ENCODE assay signal across 18 cellular contexts in genomic region chr1:225602590-225603206, GRCh38. TPM values are rescaled to one million over a fixed set of nuclear protein-coding genes. Genes with fewer than 3 reads are reported as not detected.
DNase-seq lines count a peak whose midpoint lies in the region; ATAC-seq, FAIRE-seq and TF ChIP-seq lines count a peak whose summit lies in the region.
"Had no signal": no experiment of that assay in that cellular context is flagged by ENCODE, and none has a peak within 500 bp of the region (broad histone marks: within the 10 kb centered on the region; RNA-seq: fewer than 3 reads in every experiment).

No MANE protein-coding gene starts in this region.

- peak overlapping the region; percentile 39 for H3K27ac ChIP-seq in endothelial cell of umbilical vein (ENCODE audit: insufficient read depth, low read depth, low read length)
- peak overlapping the region; percentile 69 for H3K27ac ChIP-seq in psoas muscle

- H3K27me3 ChIP-seq in endothelial cell of umbilical vein (ENCODE audit: control insufficient read depth in 2 of 2, insufficient read depth in 2 of 2, low read length in 2 of 2), result no peaks in the 10 kb centered on the region
- no peaks in the 10 kb centered on the region for H3K27me3 ChIP-seq in psoas muscle (ENCODE audit: insufficient read depth in 3 of 3, low read length in 2 of 3)

- no peak overlapping the region for H3K4me3 ChIP-seq in endothelial cell of umbilical vein (replicated peaks in 1 of 3; ENCODE audit: insufficient read depth in 1 of 3, low read depth in 1 of 3, low read length in 3 of 3)
- H3K4me3 ChIP-seq in psoas muscle, result peak overlapping the region; percentile 46

- no peak for FAIRE-seq in endothelial cell of umbilical vein (lab: Jason Lieb, UNC)

- in situ Hi-C loops in G401 (cut with HindIII; ENCODE audit: low sequenced_read_pairs), result no loop called here
- in situ Hi-C loops in KBM-7 (cut with MboI; ENCODE audit: low pct_unique_long_range_greater_than_20kb, low sequenced_read_pairs), result no loop called here

- WGBS in psoas muscle, 3 donors, result 29 to 44% (median 33%) methylated on average over 1 of the region's 1 CpG

- no peaks in the 10 kb centered on the region for H3K9me1 ChIP-seq in endothelial cell of umbilical vein (replicated peaks; ENCODE audit: control insufficient read depth, extremely low read depth, insufficient read depth, low read length)

- peak overlapping the region; percentile 33 for H3K9ac ChIP-seq in endothelial cell of umbilical vein (replicated peaks; ENCODE audit: extremely low read depth, insufficient read depth, low read length)

- POLR2A ChIA-PET in endothelial cell of umbilical vein (lab: Charles Lee), result no interaction called here
- POLR2A ChIA-PET in naive thymus-derived CD8-positive, alpha-beta T cell (lab: Charles Lee), result no interaction called here

- TF ChIP-seq CTCF in Calu3 (IDR thresholded peaks at IDR 0.05; ENCODE audit: unreplicated experiment) (no peak), endothelial cell of umbilical vein (IDR thresholded peaks at IDR 0.05; ENCODE audit: extremely low read depth in 1 of 2, insufficient read depth in 1 of 2, low read depth in 1 of 2, low read length in 2 of 2) (no peak), psoas muscle (IDR thresholded peaks at IDR 0.05) (no peak)

- no peaks in the 10 kb centered on the region for H3K9me3 ChIP-seq in endothelial cell of umbilical vein (replicated peaks; ENCODE audit: control insufficient read depth, insufficient read depth, low read length)
- no peaks in the 10 kb centered on the region for H3K9me3 ChIP-seq in psoas muscle
- H3K9me3 ChIP-seq: thoracic aorta had no signal

- intact Hi-C loops in Calu3 (cut with micrococcal nuclease; ENCODE audit: unreplicated experiment) (loop anchor here (2.0 to 5.0 kb wide), 3 partner anchors 50 to 170 kb away; partner anchors contain the start of gene ENAH), endothelial cell of umbilical vein (cut with micrococcal nuclease) (loop anchor here (1.0 to 2.0 kb wide), 2 partner anchors 52 to 170 kb away; no protein-coding TSS in a partner anchor), psoas muscle (cut with DNase I) (no loop called here)

- H3K4me1 ChIP-seq in endothelial cell of umbilical vein (ENCODE audit: control insufficient read depth, extremely low read depth, insufficient read depth, low read length), result peaks cover 27% of the 10 kb centered on the region
- H3K4me1 ChIP-seq in psoas muscle, result peaks cover 34% of the 10 kb centered on the region

- dilution Hi-C loops in endothelial cell of umbilical vein (cut with MboI; ENCODE audit: extremely low pct_ligation_motif_present, low sequenced_read_pairs), result no loop called here

- H3K9me3 Mint-ChIP-seq in Calu3 (ENCODE audit: low read depth, unreplicated experiment), result peaks cover 6% of the 10 kb centered on the region
- H3K9me3 Mint-ChIP-seq in naive thymus-derived CD8-positive, alpha-beta T cell, result peaks cover 0 to 6% (median 0%) of the 10 kb centered on the region in 9 donors
- H3K9me3 Mint-ChIP-seq: central memory CD8-positive, alpha-beta T cell; T-helper 2 cell treated with Interferon-gamma antibody and Interleukin-4, amounts not matched to agents 5 μg/mL and 100 μg/mL, for 36 hours had no signal

- H2AFZ ChIP-seq in endothelial cell of umbilical vein (ENCODE audit: low read depth, low read length), result no peak overlapping the region

- peak overlapping the region; percentile 25 for H3K4me3 Mint-ChIP-seq in Calu3 (ENCODE audit: low read depth, unreplicated experiment)
- H3K4me3 Mint-ChIP-seq in naive thymus-derived CD8-positive, alpha-beta T cell, result no peak overlapping the region
- H3K4me3 Mint-ChIP-seq: activated CD4-positive, alpha-beta T cell treated with anti-CD3 and anti-CD28 coated beads for 36 hours; activated naive CD4-positive, alpha-beta T cell treated with anti-CD3 and anti-CD28 coated beads, Interleukin-2, amount 50 U/mL, for 24 hours; central memory CD8-positive, alpha-beta T cell; naive B cell; T-helper 2 cell treated with Interferon-gamma antibody and Interleukin-4, amounts not matched to agents 5 μg/mL and 100 μg/mL, for 36 hours had no signal

- no peaks in the 10 kb centered on the region for H3K36me3 Mint-ChIP-seq in Calu3 (ENCODE audit: insufficient read depth, unreplicated experiment)
- no peaks in the 10 kb centered on the region for H3K36me3 Mint-ChIP-seq in naive thymus-derived CD8-positive, alpha-beta T cell

- no peaks in the 10 kb centered on the region for H4K20me1 ChIP-seq in endothelial cell of umbilical vein (replicated peaks; ENCODE audit: control insufficient read depth, extremely low read depth, insufficient read depth, low read length)

- DNase-seq in Calu3 (no peak), NAMALWA (ENCODE audit: low spot score) (peak; percentile 35), endothelial cell of umbilical vein (ENCODE audit: low read depth, low spot score) (peak; percentile 68), psoas muscle (no peak), G401 (ENCODE audit: low spot score) (no peak), KBM-7 (no peak)
- DNase-seq in naive thymus-derived CD8-positive, alpha-beta T cell, result no peak
- DNase-seq in stimulated activated CD4-positive, alpha-beta T cell treated with anti-CD3 and anti-CD28 coated beads, Interleukin-4, amount 100 ng/mL, for 24 hours, result no peak
- DNase-seq: activated CD4-positive, alpha-beta T cell treated with anti-CD3 and anti-CD28 coated beads for 36 hours; AML-193; DMS79; GOT3; naive B cell; stimulated activated CD8-positive, alpha-beta memory T cell treated with anti-CD3 and anti-CD28 coated beads, Interleukin-4, amount 100 ng/mL, for 48 hours had no signal

- BruUV-seq in Calu3 (replicated peaks; lab: Mats Ljungman, UMichigan) (no TSS peak), endothelial cell of umbilical vein (replicated peaks; lab: Mats Ljungman, UMichigan) (no TSS peak)

- peaks cover 70% of the 10 kb centered on the region for H3K4me1 Mint-ChIP-seq in Calu3 (ENCODE audit: low read depth, unreplicated experiment)
- no peaks in the 10 kb centered on the region for H3K4me1 Mint-ChIP-seq in naive thymus-derived CD8-positive, alpha-beta T cell
- H3K4me1 Mint-ChIP-seq: activated CD4-positive, alpha-beta T cell treated with anti-CD3 and anti-CD28 coated beads for 36 hours; activated naive CD4-positive, alpha-beta T cell treated with anti-CD3 and anti-CD28 coated beads, Interleukin-2, amount 50 U/mL, for 24 hours; central memory CD8-positive, alpha-beta T cell had no signal

- H3K27ac Mint-ChIP-seq in Calu3 (ENCODE audit: unreplicated experiment), result peak overlapping the region; percentile 34
- H3K27ac Mint-ChIP-seq in naive thymus-derived CD8-positive, alpha-beta T cell, result no peak overlapping the region
- H3K27ac Mint-ChIP-seq: activated CD4-positive, alpha-beta T cell treated with anti-CD3 and anti-CD28 coated beads for 36 hours; activated naive CD4-positive, alpha-beta T cell treated with anti-CD3 and anti-CD28 coated beads, Interleukin-2, amount 50 U/mL, for 24 hours; naive B cell; T-helper 2 cell treated with Interferon-gamma antibody and Interleukin-4, amounts not matched to agents 5 μg/mL and 100 μg/mL, for 36 hours had no signal

- ATAC-seq in psoas muscle, result peak in 1 of 4 donors; percentile 40
- ATAC-seq in naive thymus-derived CD8-positive, alpha-beta T cell, result no peak
- ATAC-seq: activated CD4-positive, alpha-beta T cell treated with anti-CD3 and anti-CD28 coated beads for 36 hours had no signal

- TF ChIP-seq POLR2A in endothelial cell of umbilical vein (IDR thresholded peaks at IDR 0.05; ENCODE audit: low read depth, low read length), result no peak

- no peaks in the 10 kb centered on the region for H3K27me3 Mint-ChIP-seq in Calu3 (ENCODE audit: unreplicated experiment)
- H3K27me3 Mint-ChIP-seq in naive thymus-derived CD8-positive, alpha-beta T cell, result peaks cover 0 to 3% (median 0%) of the 10 kb centered on the region in 5 donors
- H3K27me3 Mint-ChIP-seq: activated CD4-positive, alpha-beta T cell treated with anti-CD3 and anti-CD28 coated beads for 36 hours; activated naive CD4-positive, alpha-beta T cell treated with anti-CD3 and anti-CD28 coated beads, Interleukin-2, amount 50 U/mL, for 24 hours; central memory CD8-positive, alpha-beta T cell; naive B cell had no signal

- H3K36me3 ChIP-seq in endothelial cell of umbilical vein (ENCODE audit: control insufficient read depth in 2 of 2, extremely low read depth in 1 of 2, insufficient read depth in 2 of 2, low read length in 2 of 2) (no peaks in the 10 kb centered on the region), psoas muscle (ENCODE audit: insufficient read depth in 1 of 2, low read depth in 1 of 2) (no peaks in the 10 kb centered on the region)
- H3K36me3 ChIP-seq: thoracic aorta had no signal

- peaks cover 50% of the 10 kb centered on the region for H3K79me2 ChIP-seq in endothelial cell of umbilical vein (ENCODE audit: control insufficient read depth, insufficient read depth, low read length)

- CTCF ChIA-PET in Calu3 (lab: Charles Lee), result interaction anchor here (1.2 kb wide), 1 partner anchor 15 kb away, joined by 3 read pairs; no protein-coding TSS in a partner anchor
- CTCF ChIA-PET in endothelial cell of umbilical vein (lab: Charles Lee), result interaction anchor here (1.3 to 2.9 kb wide), 5 partner anchors 20 to 170 kb away, joined by 3 to 17 read pairs (median 4); no protein-coding TSS in a partner anchor

- H3K4me2 ChIP-seq in endothelial cell of umbilical vein (ENCODE audit: insufficient read depth, low read length), result peak overlapping the region; percentile 75

TF ChIP-seq in endothelial cell of umbilical vein, 7 proteins besides CTCF, POLR2A, EP300 and RAD21 (continues in another document):
- TF ChIP-seq POLR2AphosphoS5 (IDR thresholded peaks at IDR 0.05; ENCODE audit: insufficient read depth, low read depth, low read length) (no peak), FOS (IDR thresholded peaks at IDR 0.05; ENCODE audit: borderline replicate concordance, insufficient read depth, low read length) (peak; percentile 11), JUN (IDR thresholded peaks at IDR 0.05; ENCODE audit: borderline replicate concordance, insufficient read depth, insufficient read length, low read depth) (peak; percentile 57)

RNA-seq across cellular contexts. Expression of gene ENAH, which starts 50.2 kb away (rescaled TPM):
- total RNA-seq in Calu3 (2022) (92.6 and 103 TPM in 2 replicates), endothelial cell of umbilical vein (80.3 and 95.6 TPM in 2 replicates), psoas muscle (100 to 1,000 TPM; 119 to 262 (median 177) TPM)
- polyA plus RNA-seq in endothelial cell of umbilical vein (14.8 and 19.9 TPM in 2 replicates), psoas muscle (10 to 100 TPM; 17.1 to 76.4 (median 38.8) TPM)
- 39.1 and 49.2 TPM in 2 replicates for polyA plus RNA-seq in endothelial cell of umbilical vein (2011; cell fraction: cytosol; rRNA removed)
- 53.5 and 71.8 TPM in 2 replicates for polyA plus RNA-seq in endothelial cell of umbilical vein (2011; cell fraction: nucleus; rRNA removed)
- polyA plus RNA-seq in endothelial cell of umbilical vein (2012), result 45.7 and 69.3 TPM in 2 replicates
- polyA minus RNA-seq in endothelial cell of umbilical vein, result 74.8 and 89.2 TPM in 2 replicates
- polyA minus RNA-seq in endothelial cell of umbilical vein (2011; cell fraction: cytosol; rRNA and poly(A)+ RNA removed), result 20.8 TPM
- 64.3 and 82.0 TPM in 2 replicates for polyA minus RNA-seq in endothelial cell of umbilical vein (2011; cell fraction: nucleus; rRNA and poly(A)+ RNA removed)
- 46.0 and 90.0 TPM in 2 replicates for total RNA-seq in G401 (2014; rRNA removed; shearing (Covaris generic))
- total RNA-seq in naive thymus-derived CD8-positive, alpha-beta T cell, result under 1 TPM; 0.27 to 0.29 TPM
- polyA plus RNA-seq in naive thymus-derived CD8-positive, alpha-beta T cell, result under 1 TPM in 1 of 3 donors, not detected in 2; 0.07 TPM

Comparison
In these comparisons a context has a peak if more than half of its experiments do, and no peak if none do; other contexts are left out.
1. DNase-seq: peak in NAMALWA (single experiment) and endothelial cell of umbilical vein (single experiment); none in Calu3 (single experiment), psoas muscle (0 of 2), G401 (single experiment), KBM-7 (single experiment), naive thymus-derived CD8-positive, alpha-beta T cell (0 of 10) and stimulated activated CD4-positive, alpha-beta T cell treated with anti-CD3 and anti-CD28 coated beads, Interleukin-4, amount 100 ng/mL, for 24 hours (single experiment).
2. RNA of gene ENAH, which starts 50.2 kb away (total RNA-seq): 119 to 262 TPM in psoas muscle, 92.6 to 103 TPM in Calu3, 80.3 to 95.6 TPM in endothelial cell of umbilical vein and 46.0 to 90.0 TPM in G401; 0.27 to 0.29 TPM in naive thymus-derived CD8-positive, alpha-beta T cell; every median in the first group is over 10 times any median in the second.
3. intact Hi-C loops: an anchor here in Calu3 (2.0 to 5.0 kb wide) and endothelial cell of umbilical vein (1.0 to 2.0 kb wide); none called in psoas muscle.